9 cellular contexts compared by ENCODE assay signal in the genomic region with DNA sequence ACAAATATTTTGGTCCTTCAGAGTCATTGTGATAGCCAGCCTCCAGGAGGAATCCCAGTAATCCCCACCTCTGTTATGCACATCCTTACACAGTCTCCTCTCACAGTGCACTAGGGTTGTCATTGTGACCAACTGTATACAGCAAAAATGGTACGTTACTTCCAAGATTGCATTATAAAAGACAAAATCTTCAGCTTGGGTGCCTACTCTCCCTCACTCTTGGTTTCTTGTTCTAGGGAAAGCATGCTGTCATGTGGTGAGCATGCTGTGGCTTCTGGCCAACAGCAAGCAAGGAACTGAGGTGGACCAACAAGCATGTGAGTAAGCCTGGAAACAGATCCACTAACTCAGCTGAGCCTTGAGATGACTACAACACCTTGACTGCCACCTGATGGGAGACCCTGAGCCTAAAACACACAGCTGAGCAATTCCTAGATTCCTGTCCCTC.
DNase-seq lines count a peak whose midpoint lies in the region; ATAC-seq and TF ChIP-seq lines count a peak whose summit lies in the region.
"Had no signal": no experiment of that assay in that cellular context is flagged by ENCODE, and none has a peak within 500 bp of the region (broad histone marks: within the 10 kb centered on the region; RNA-seq: fewer than 3 reads in every experiment).

No MANE protein-coding gene starts in this region.

- peaks cover 5% of the 10 kb centered on the region; the same call in 1 of the 2 replicates for H4K20me1 ChIP-seq in PC-9 (ENCODE audit: insufficient read depth)

- CTCF ChIA-PET in PC-9 (lab: Charles Lee) = interaction anchor here (0.6 kb wide), 1 partner anchor 9 kb away, joined by 4 read pairs; no protein-coding TSS in a partner anchor
- CTCF ChIA-PET in activated naive CD4-positive, alpha-beta T cell treated with anti-CD3 and anti-CD28 coated beads, Interleukin-2, amount 10 ng/mL, durations not matched to agents 7 days and 5 days (lab: Charles Lee) = no interaction called here

- no peaks in the 10 kb centered on the region for H3K27me3 Mint-ChIP-seq in type B pancreatic cell
- no peaks in the 10 kb centered on the region for H3K27me3 Mint-ChIP-seq in activated naive CD4-positive, alpha-beta T cell treated with anti-CD3 and anti-CD28 coated beads, Interleukin-2, amount 10 ng/mL, durations not matched to agents 7 days and 5 days

- ATAC-seq in GM19328 (IDR thresholded peaks at IDR 0.05; ENCODE audit: unreplicated experiment) (peak; percentile 47), sciatic nerve (peak; percentile 70)

- H3K4me2 ChIP-seq in PC-9 = no peak overlapping the region

- no peak for TF ChIP-seq CTCF in PC-9 (conservative IDR thresholded peaks at IDR 0.05)
- no peak for TF ChIP-seq CTCF in type B pancreatic cell (conservative IDR thresholded peaks at IDR 0.05)

- H3K9me2 ChIP-seq in PC-9 (ENCODE audit: insufficient read depth) = no peaks in the 10 kb centered on the region

- H3K36me3 Mint-ChIP-seq in type B pancreatic cell = no peaks in the 10 kb centered on the region
- H3K36me3 Mint-ChIP-seq in activated naive CD4-positive, alpha-beta T cell treated with anti-CD3 and anti-CD28 coated beads, Interleukin-2, amount 10 ng/mL, durations not matched to agents 7 days and 5 days = no peaks in the 10 kb centered on the region

- no peak overlapping the region for H3K27ac ChIP-seq in PC-9

- peaks cover 12% of the 10 kb centered on the region for H3K4me1 ChIP-seq in PC-9 (replicated peaks; ENCODE audit: insufficient read depth)

- no peak overlapping the region for H3K4me3 ChIP-seq in PC-9

- no peaks in the 10 kb centered on the region for H3K27me3 ChIP-seq in PC-9 (ENCODE audit: insufficient read depth, low read depth)

- H3K4me3 Mint-ChIP-seq in type B pancreatic cell = no peak overlapping the region
- no peak overlapping the region for H3K4me3 Mint-ChIP-seq in activated naive CD4-positive, alpha-beta T cell treated with anti-CD3 and anti-CD28 coated beads, Interleukin-2, amount 10 ng/mL, durations not matched to agents 7 days and 5 days

- DNase-seq in PC-9 (peak; percentile 29 to 47), fibroblast of peridontal ligament (ENCODE audit: extremely low read depth) (peak; percentile 74), sciatic nerve (ENCODE audit: low spot score) (no peak), type B pancreatic cell (ENCODE audit: extremely low spot score, unreplicated experiment) (no peak), NCI-H2029 (lab: John Stamatoyannopoulos, UW) (no peak)
- no peak for DNase-seq in stimulated activated naive CD4-positive, alpha-beta T cell treated with Interleukin-2 at 50 U/mL for 16 hours (lab: John Stamatoyannopoulos, UW)
- DNase-seq in activated naive CD4-positive, alpha-beta T cell treated with anti-CD3 and anti-CD28 coated beads, Interleukin-2, amount 10 ng/mL, durations not matched to agents 7 days and 5 days = no peak
- DNase-seq: NCI-H2081 treated with DMSO at 0.1 percent for 48 hours had no signal

- no peaks in the 10 kb centered on the region for H3K9me3 ChIP-seq in PC-9 (ENCODE audit: insufficient read depth, low read depth)

- H3K4me1 Mint-ChIP-seq in type B pancreatic cell (ENCODE audit: unreplicated experiment) = no peaks in the 10 kb centered on the region
- H3K4me1 Mint-ChIP-seq in activated naive CD4-positive, alpha-beta T cell treated with anti-CD3 and anti-CD28 coated beads, Interleukin-2, amount 10 ng/mL, durations not matched to agents 7 days and 5 days = no peaks in the 10 kb centered on the region

- no peak overlapping the region for H2AFZ ChIP-seq in PC-9

- intact Hi-C loops in PC-9 (cut with micrococcal nuclease; ENCODE audit: unreplicated experiment) (loop anchor here (5.0 kb wide), 1 partner anchor 130 kb away; the partner anchor contains the start of gene DST), sciatic nerve (cut with DNase I) (no loop called here)

- peaks cover 8% of the 10 kb centered on the region; the same call in 1 of the 2 replicates for H3F3A ChIP-seq in PC-9 (ENCODE audit: insufficient read depth, low read depth)

- no TSS peak for BruUV-seq in PC-9 (replicated peaks; lab: Mats Ljungman, UMichigan)

- POLR2A ChIA-PET in PC-9 (lab: Charles Lee; ENCODE audit: unreplicated experiment) = no interaction called here

- H3K27ac Mint-ChIP-seq in type B pancreatic cell = no peak overlapping the region
- H3K27ac Mint-ChIP-seq in activated naive CD4-positive, alpha-beta T cell treated with anti-CD3 and anti-CD28 coated beads, Interleukin-2, amount 10 ng/mL, durations not matched to agents 7 days and 5 days = no peak overlapping the region

- H3K79me2 ChIP-seq in PC-9 (ENCODE audit: low read depth) = peaks cover 69% of the 10 kb centered on the region

- H3K36me3 ChIP-seq in PC-9 (ENCODE audit: low read depth) = no peaks in the 10 kb centered on the region

- H3K9me3 Mint-ChIP-seq in type B pancreatic cell = peaks cover 5% of the 10 kb centered on the region
- no peaks in the 10 kb centered on the region for H3K9me3 Mint-ChIP-seq in activated naive CD4-positive, alpha-beta T cell treated with anti-CD3 and anti-CD28 coated beads, Interleukin-2, amount 10 ng/mL, durations not matched to agents 7 days and 5 days

Comparison
In these comparisons a context has a peak if more than half of its experiments do, and no peak if none do; other contexts are left out.
1. DNase-seq: peak in PC-9 (2 of 2) and fibroblast of peridontal ligament (single experiment); none in sciatic nerve (single experiment), stimulated activated naive CD4-positive, alpha-beta T cell treated with Interleukin-2 at 50 U/mL for 16 hours (single experiment), type B pancreatic cell (single experiment), NCI-H2029 (single experiment) and activated naive CD4-positive, alpha-beta T cell treated with anti-CD3 and anti-CD28 coated beads, Interleukin-2, amount 10 ng/mL, durations not matched to agents 7 days and 5 days (single experiment).